ENCODE assay signal across 18 cellular contexts in genomic region chr11:134944131-134944530, GRCh38.
DNase-seq lines count a peak whose midpoint lies in the region; ATAC-seq and TF ChIP-seq lines count a peak whose summit lies in the region.
"Had no signal": no experiment of that assay in that cellular context is flagged by ENCODE, and none has a peak within 500 bp of the region (broad histone marks: within the 10 kb centered on the region; RNA-seq: fewer than 3 reads in every experiment).

No MANE protein-coding gene starts in this region.

- H3K36me3 Mint-ChIP-seq in endodermal cell (ENCODE audit: low read depth), result no peaks in the 10 kb centered on the region
- no peaks in the 10 kb centered on the region for H3K36me3 Mint-ChIP-seq in osteocyte (ENCODE audit: unreplicated experiment)
- H3K36me3 Mint-ChIP-seq: CD4-positive, alpha-beta memory T cell had no signal

- H3K4me3 Mint-ChIP-seq in endodermal cell (no peak overlapping the region), osteocyte (ENCODE audit: unreplicated experiment) (no peak overlapping the region)
- H3K4me3 Mint-ChIP-seq: CD4-positive, alpha-beta memory T cell; H9; HFFc6 had no signal

- 82 to 90% methylated on average over 2 to 5 of the region's 5 CpGs for WGBS in endodermal cell (ENCODE audit: insufficient coverage in 1 of 2, insufficient read length in 1 of 2), 2 experiments

- peaks cover 4% of the 10 kb centered on the region for H3K27me3 Mint-ChIP-seq in endodermal cell (ENCODE audit: insufficient read depth)
- H3K27me3 Mint-ChIP-seq in osteocyte (ENCODE audit: unreplicated experiment), result no peaks in the 10 kb centered on the region

- no peak overlapping the region for H3K27ac ChIP-seq in endodermal cell (ENCODE audit: low read depth, low read length)
- H3K27ac ChIP-seq: A549 had no signal

- H3K4me3 ChIP-seq in endodermal cell (ENCODE audit: low read length), result no peak overlapping the region
- H3K4me3 ChIP-seq: A549 had no signal

- H3K27me3 ChIP-seq in endodermal cell (ENCODE audit: control insufficient read depth, insufficient read depth, low read length, poor library complexity, severe bottlenecking), result no peaks in the 10 kb centered on the region

- H3K9me3 Mint-ChIP-seq in endodermal cell (no peaks in the 10 kb centered on the region), osteocyte (ENCODE audit: unreplicated experiment) (no peaks in the 10 kb centered on the region)
- H3K9me3 Mint-ChIP-seq: CD4-positive, alpha-beta memory T cell; H9 had no signal

- no peaks in the 10 kb centered on the region for H3K9me3 ChIP-seq in endodermal cell (ENCODE audit: control insufficient read depth, low read length)
- H3K9me3 ChIP-seq: A549 had no signal

- H3K36me3 ChIP-seq in endodermal cell (ENCODE audit: control insufficient read depth, insufficient read depth, low read length), result no peaks in the 10 kb centered on the region

- H3K4me1 ChIP-seq in endodermal cell (ENCODE audit: control insufficient read depth, insufficient read depth, low read length), result no peaks in the 10 kb centered on the region
- H3K4me1 ChIP-seq: A549 had no signal

- peak; percentile 9 for DNase-seq in M059J (ENCODE audit: low read depth)
- no peak for DNase-seq in endodermal cell
- peak; percentile 65 for DNase-seq in osteocyte (ENCODE audit: extremely low spot score, unreplicated experiment)
- DNase-seq in GOT3 (lab: John Stamatoyannopoulos, UW), result no peak
- DNase-seq in hypothalamus (lab: John Stamatoyannopoulos, UW), result no peak
- no peak for DNase-seq in OCI-M2 (lab: John Stamatoyannopoulos, UW; ENCODE audit: unreplicated experiment)
- DNase-seq: 8988T; ACHN; C1 segment of cervical spinal cord; Calu3; CD4-positive, alpha-beta memory T cell; COR-L47; DMS79 treated with DMSO at 0.1 percent for 48 hours; GF-D8; H9; HFFc6 had no signal

- H3K4me1 Mint-ChIP-seq in endodermal cell, result peaks cover 23% of the 10 kb centered on the region
- H3K4me1 Mint-ChIP-seq in osteocyte (ENCODE audit: unreplicated experiment), result peaks cover 61% of the 10 kb centered on the region
- H3K4me1 Mint-ChIP-seq: CD4-positive, alpha-beta memory T cell had no signal

- TF ChIP-seq CTCF in endodermal cell (conservative IDR thresholded peaks at IDR 0.05) (no peak), osteocyte (IDR thresholded peaks at IDR 0.05) (no peak)

- no peak for ATAC-seq in HG02763 (IDR thresholded peaks at IDR 0.05; ENCODE audit: unreplicated experiment)
- ATAC-seq: A549 had no signal

- no peak overlapping the region for H3K9ac ChIP-seq in endodermal cell (ENCODE audit: extremely low read depth, low read length, poor library complexity, severe bottlenecking)

- peak overlapping the region; percentile 17 for H3K27ac Mint-ChIP-seq in endodermal cell
- H3K27ac Mint-ChIP-seq in osteocyte (ENCODE audit: unreplicated experiment), result no peak overlapping the region
- H3K27ac Mint-ChIP-seq: CD4-positive, alpha-beta memory T cell; HFFc6 had no signal

Comparison
In these comparisons a context has a peak if more than half of its experiments do, and no peak if none do; other contexts are left out.
1. DNase-seq: peak in M059J (single experiment) and osteocyte (single experiment); none in endodermal cell (single experiment), GOT3 (single experiment), hypothalamus (0 of 51) and OCI-M2 (single experiment).